Comparison of ENCODE assay signal across 20 cellular contexts in the genomic region with DNA sequence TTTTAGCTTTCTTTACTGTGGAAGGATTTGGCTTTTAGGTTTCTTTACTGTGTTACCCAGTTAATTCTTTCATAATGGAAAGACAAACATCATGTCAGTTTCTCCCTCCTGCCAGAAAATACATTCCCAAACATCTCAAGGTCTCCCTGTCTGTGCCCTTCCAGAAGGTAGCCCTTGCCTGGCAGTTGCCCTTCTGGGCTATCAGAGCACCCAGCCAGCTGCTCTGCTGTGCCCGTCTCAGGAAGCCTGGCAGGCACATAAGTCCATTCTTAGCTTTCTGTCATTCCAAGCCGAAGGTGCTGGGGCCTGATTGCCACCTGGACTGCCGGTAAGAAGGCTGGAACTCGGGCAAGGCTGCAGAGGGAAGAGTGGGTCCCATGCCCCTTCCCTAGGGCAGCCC.
DNase-seq lines count a peak whose midpoint lies in the region; ATAC-seq, FAIRE-seq and TF ChIP-seq lines count a peak whose summit lies in the region.
"Had no signal": no experiment of that assay in that cellular context is flagged by ENCODE, and none has a peak within 500 bp of the region (broad histone marks: within the 10 kb centered on the region; RNA-seq: fewer than 3 reads in every experiment).

No MANE protein-coding gene starts in this region.

- no peak overlapping the region for H3K23ac ChIP-seq in H1 (ENCODE audit: insufficient read length)

- intact Hi-C loops in Right ventricle myocardium superior (cut with DNase I) = no loop called here
- intact Hi-C loops in cardiac septum (cut with DNase I) = no loop called here
- intact Hi-C loops in right cardiac atrium (cut with DNase I) = no loop called here

- no peak overlapping the region for H2BK5ac ChIP-seq in H1 (ENCODE audit: low read depth, low read length)

- no peak overlapping the region for H3K4me2 ChIP-seq in H1 (ENCODE audit: insufficient read depth in 1 of 2, low read depth in 2 of 2, low read length in 2 of 2)

- FAIRE-seq in H1 (lab: Jason Lieb, UNC) = no peak
- FAIRE-seq: A204.1, GM12892, GM18507 had no signal

- no peak overlapping the region for H2AK5ac ChIP-seq in H1 (ENCODE audit: low read depth, low read length)

- H3K79me1 ChIP-seq in H1 (ENCODE audit: low read depth, low read length) = peaks cover 2% of the 10 kb centered on the region; the same call in 1 of the 2 replicates

- H3K14ac ChIP-seq in H1 (ENCODE audit: insufficient read length) = peak overlapping the region; percentile 35

- H3K4me1 ChIP-seq in H1 (replicated peaks in 1 of 4; ENCODE audit: control insufficient read depth in 3 of 4, insufficient read depth in 4 of 4, low read length in 3 of 4) = no peaks in the 10 kb centered on the region
- peaks cover 9% of the 10 kb centered on the region for H3K4me1 ChIP-seq in right cardiac atrium (ENCODE audit: control insufficient read depth, insufficient read depth, low read length)

- no peak overlapping the region for H3K27ac ChIP-seq in H1 (ENCODE audit: low read depth, low read length)
- peak overlapping the region; percentile 6 for H3K27ac ChIP-seq in right cardiac atrium (ENCODE audit: low read length)

- H3K9me3 ChIP-seq in H1 (ENCODE audit: insufficient read depth in 2 of 2, low read depth in 1 of 2, low read length in 1 of 2) = no peaks in the 10 kb centered on the region
- H3K9me3 ChIP-seq in right cardiac atrium (ENCODE audit: control insufficient read depth, low read length) = no peaks in the 10 kb centered on the region
- H3K9me3 ChIP-seq: BE2C had no signal

- DNase-seq in Right ventricle myocardium superior = no peak
- DNase-seq in cardiac septum (ENCODE audit: low spot score) = no peak
- DNase-seq in H1 (ENCODE audit: low read depth in 1 of 2, low spot score in 2 of 2) = no peak
- peak in 2 of 3 donors; percentile 24 to 28 for DNase-seq in right cardiac atrium
- no peak for DNase-seq in cerebellar cortex (ENCODE audit: low spot score)
- no peak for DNase-seq in GM20000 (ENCODE audit: low spot score)
- DNase-seq: ACHN; BE2C; C1 segment of cervical spinal cord; CD4-positive, CD25-positive, alpha-beta regulatory T cell; CD8-positive, alpha-beta memory T cell; COR-L47; DMS153; DMS79; GDM1; GOT3; H9 had no signal

- ATAC-seq in Right ventricle myocardium superior (ENCODE audit: poor library complexity) = peak; percentile 36
- no peak for ATAC-seq in right cardiac atrium

- no peak overlapping the region for H3K4ac ChIP-seq in H1 (replicated peaks; ENCODE audit: insufficient read length, low read depth, low read length)

- no peak for TF ChIP-seq EP300 in H1 (IDR thresholded peaks at IDR 0.05; ENCODE audit: borderline replicate concordance in 1 of 2, low read depth in 2 of 2, low read length in 2 of 2)

- no peak overlapping the region for H2AFZ ChIP-seq in H1 (ENCODE audit: low read length)

- H2BK15ac ChIP-seq in H1 (ENCODE audit: low read length) = no peak overlapping the region

- no peaks in the 10 kb centered on the region for H3K23me2 ChIP-seq in H1 (ENCODE audit: low read depth, low read length)

- H3K4me3 ChIP-seq in H1 (ENCODE audit: extremely low read depth in 1 of 4, insufficient read depth in 2 of 4, low read depth in 3 of 4, low read length in 4 of 4) (no peak overlapping the region), right cardiac atrium (ENCODE audit: low read length) (no peak overlapping the region)

- no peak overlapping the region for H3K9ac ChIP-seq in H1 (replicated peaks in 1 of 4; ENCODE audit: extremely low read depth in 1 of 4, low read depth in 3 of 4, low read length in 3 of 4)

- CTCF ChIA-PET in H1 (lab: Charles Lee; ENCODE audit: partially characterized antibody) = interaction anchor here (0.8 to 2.2 kb wide), 3 partner anchors 21 to 109 kb away, joined by 3 to 10 read pairs (median 4); no protein-coding TSS in a partner anchor

- no peaks in the 10 kb centered on the region for H3K36me3 ChIP-seq in H1 (ENCODE audit: control insufficient read depth in 2 of 4, insufficient read depth in 4 of 4, low read length in 3 of 4)
- H3K36me3 ChIP-seq: BE2C had no signal

- no peak overlapping the region for H2BK120ac ChIP-seq in H1 (replicated peaks; ENCODE audit: low read depth, low read length)

- H4K91ac ChIP-seq in H1 (replicated peaks; ENCODE audit: insufficient read length, low read length) = no peak overlapping the region

- H2BK20ac ChIP-seq in H1 (ENCODE audit: low read length) = no peak overlapping the region

- no peaks in the 10 kb centered on the region for H4K20me1 ChIP-seq in H1 (replicated peaks in 1 of 2; ENCODE audit: control insufficient read depth in 1 of 2, insufficient read depth in 2 of 2, low read length in 2 of 2)

- TF ChIP-seq POLR2A in H1 (IDR thresholded peaks at IDR 0.05; ENCODE audit: control extremely low read depth in 1 of 2, low read depth in 2 of 2, low read length in 2 of 2) = no peak

- POLR2A ChIA-PET in H1 (lab: Charles Lee; ENCODE audit: partially characterized antibody) = no interaction called here

- H4K5ac ChIP-seq in H1 (ENCODE audit: insufficient read length, low read depth, low read length) = no peak overlapping the region

- 65% methylated on average over 4 of the region's 4 CpGs; no CpG with 5 or more reads in 1 of the 2 experiments for WGBS in H1 (ENCODE audit: extremely low coverage in 1 of 2, insufficient coverage in 1 of 2, insufficient read length in 1 of 2, insufficient replicate concordance in 2 of 2, low coverage in 1 of 2, low lambda C conversion rate in 2 of 2, missing lambda C conversion rate in 1 of 2), 2 experiments
- 43% methylated on average over 4 of the region's 4 CpGs for WGBS in right cardiac atrium

- H3K79me2 ChIP-seq in H1 (ENCODE audit: control insufficient read depth in 1 of 2, insufficient read depth in 2 of 2, low read length in 2 of 2) = no peaks in the 10 kb centered on the region; a peak in 1 of 4 replicates

- H3K18ac ChIP-seq in H1 (ENCODE audit: extremely low read depth, low read length) = no peak overlapping the region

- H3K27me3 ChIP-seq in H1 (replicated peaks in 1 of 4; ENCODE audit: control insufficient read depth in 3 of 4, extremely low read depth in 1 of 4, insufficient read depth in 3 of 4, low read length in 3 of 4) (no peaks in the 10 kb centered on the region; a peak in 1 of 7 replicates), right cardiac atrium (ENCODE audit: control insufficient read depth, insufficient read depth) (no peaks in the 10 kb centered on the region)
- H3K27me3 ChIP-seq: BE2C had no signal

- H4K8ac ChIP-seq in H1 (ENCODE audit: extremely low read depth, insufficient read depth, low read length) = no peak overlapping the region

- no peak for TF ChIP-seq RAD21 in H1 (IDR thresholded peaks at IDR 0.05 in 1 of 2, conservative IDR thresholded peaks at IDR 0.05 in 1 of 2; ENCODE audit: low read depth in 2 of 2, low read length in 2 of 2)

- H2BK12ac ChIP-seq in H1 (ENCODE audit: low read depth, low read length) = no peak overlapping the region

- no peak for TF ChIP-seq CTCF in H1 (IDR thresholded peaks at IDR 0.05; ENCODE audit: control extremely low read depth in 1 of 3, insufficient read depth in 1 of 3, low read depth in 1 of 3, low read length in 3 of 3)
- no peak for TF ChIP-seq CTCF in GM20000 (IDR thresholded peaks at IDR 0.05; ENCODE audit: extremely low read depth, missing control alignments)

- H3K56ac ChIP-seq in H1 (replicated peaks; ENCODE audit: insufficient read length, low read depth, low read length) = no peak overlapping the region

TF ChIP-seq in H1, 55 proteins besides CTCF, POLR2A, EP300 and RAD21:
- TF ChIP-seq PHF8 (conservative IDR thresholded peaks at IDR 0.05; ENCODE audit: low read depth, low read length) = no peak
- TF ChIP-seq KDM1A (IDR thresholded peaks at IDR 0.05; ENCODE audit: borderline replicate concordance, low read length) = no peak
- TF ChIP-seq JUN (IDR thresholded peaks at IDR 0.05; ENCODE audit: low read depth, low read length) = no peak
- TF ChIP-seq KDM5A (IDR thresholded peaks at IDR 0.05; ENCODE audit: low read length) = no peak
- TF ChIP-seq RNF2 (IDR thresholded peaks at IDR 0.05; ENCODE audit: borderline replicate concordance, low read depth, low read length, missing control alignments, poor library complexity, severe bottlenecking) = no peak
- no peak for TF ChIP-seq BACH1 (IDR thresholded peaks at IDR 0.05; ENCODE audit: low read length)
- TF ChIP-seq POLR2AphosphoS5 (IDR thresholded peaks at IDR 0.05; ENCODE audit: low read depth, low read length) = no peak
- no peak for TF ChIP-seq FOSL1 (IDR thresholded peaks at IDR 0.05; ENCODE audit: insufficient read depth, low read depth, low read length)
- TF ChIP-seq RFX5 (IDR thresholded peaks at IDR 0.05; ENCODE audit: borderline replicate concordance, low read depth, low read length) = no peak
- no peak for TF ChIP-seq CTBP2 (IDR thresholded peaks at IDR 0.05; ENCODE audit: borderline replicate concordance, insufficient read depth, insufficient read length, low read length)
- no peak for TF ChIP-seq SP2 (IDR thresholded peaks at IDR 0.05; ENCODE audit: low read length)
- TF ChIP-seq, protein P1, sequence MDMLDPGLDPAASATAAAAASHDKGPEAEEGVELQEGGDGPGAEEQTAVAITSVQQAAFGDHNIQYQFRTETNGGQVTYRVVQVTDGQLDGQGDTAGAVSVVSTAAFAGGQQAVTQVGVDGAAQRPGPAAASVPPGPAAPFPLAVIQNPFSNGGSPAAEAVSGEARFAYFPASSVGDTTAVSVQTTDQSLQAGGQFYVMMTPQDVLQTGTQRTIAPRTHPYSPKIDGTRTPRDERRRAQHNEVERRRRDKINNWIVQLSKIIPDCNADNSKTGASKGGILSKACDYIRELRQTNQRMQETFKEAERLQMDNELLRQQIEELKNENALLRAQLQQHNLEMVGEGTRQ (IDR thresholded peaks at IDR 0.05; ENCODE audit: low read length) = no peak
- TF ChIP-seq ASH2L (IDR thresholded peaks at IDR 0.05; ENCODE audit: low read length) = no peak
- TF ChIP-seq RBBP5 (IDR thresholded peaks at IDR 0.05; ENCODE audit: borderline replicate concordance, low read depth, low read length) = no peak

Comparison
In these comparisons a context has a peak if more than half of its experiments do, and no peak if none do; other contexts are left out.
1. DNase-seq: peak in right cardiac atrium (2 of 3); none in Right ventricle myocardium superior (single experiment), cardiac septum (single experiment), H1 (0 of 2), cerebellar cortex (single experiment) and GM20000 (single experiment).